13 cellular contexts compared by ENCODE assay signal in the genomic region with DNA sequence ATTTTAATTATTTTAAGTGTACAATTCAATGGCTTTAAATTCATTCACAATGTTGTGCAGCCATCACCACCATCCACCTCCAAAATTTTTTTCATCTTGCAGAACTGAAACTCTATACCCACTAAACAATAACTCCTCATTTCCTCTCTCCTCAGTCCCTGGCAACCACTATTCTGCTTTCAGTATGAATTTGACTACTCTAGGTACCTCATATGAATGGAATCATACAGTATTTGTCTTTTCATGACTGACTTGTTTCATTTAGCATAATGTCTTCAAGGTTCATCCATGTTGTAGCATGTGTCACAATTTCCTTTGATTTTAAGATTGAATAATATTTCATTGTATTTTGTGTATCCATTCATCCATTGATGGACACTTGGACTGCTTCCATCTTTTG. TPM values are rescaled to one million over a fixed set of nuclear protein-coding genes. Genes with fewer than 3 reads are reported as not detected.
DNase-seq lines count a peak whose midpoint lies in the region; ATAC-seq lines count a peak whose summit lies in the region.
"Had no signal": no experiment of that assay in that cellular context is flagged by ENCODE, and none has a peak within 500 bp of the region (broad histone marks: within the 10 kb centered on the region; RNA-seq: fewer than 3 reads in every experiment).

No MANE protein-coding gene starts in this region.

- H3K36me3 Mint-ChIP-seq in activated T-helper 17 cell treated with anti-CD3 and anti-CD28 coated beads, Interleukin-2, amount 50 U/mL, for 72 hours (ENCODE audit: low read depth), result no peaks in the 10 kb centered on the region

- H3K4me3 Mint-ChIP-seq in activated T-helper 17 cell treated with anti-CD3 and anti-CD28 coated beads, Interleukin-2, amount 50 U/mL, for 72 hours, result no peak overlapping the region
- H3K4me3 Mint-ChIP-seq: mesothelial cell of epicardium had no signal

- H3K4me1 Mint-ChIP-seq in activated T-helper 17 cell treated with anti-CD3 and anti-CD28 coated beads, Interleukin-2, amount 50 U/mL, for 72 hours, result no peaks in the 10 kb centered on the region
- H3K4me1 Mint-ChIP-seq: mesothelial cell of epicardium had no signal

- H3K9me3 Mint-ChIP-seq in activated T-helper 17 cell treated with anti-CD3 and anti-CD28 coated beads, Interleukin-2, amount 50 U/mL, for 72 hours, result no peaks in the 10 kb centered on the region

- DNase-seq in activated CD4-positive, CD25-positive, alpha-beta regulatory T cell treated with anti-CD3 and anti-CD28 coated beads, Interleukin-2, amount 50 U/mL, for 72 hours, result no peak
- no peak for DNase-seq in NCI-H1417 (lab: John Stamatoyannopoulos, UW)
- DNase-seq in NK-92 (lab: John Stamatoyannopoulos, UW; ENCODE audit: unreplicated experiment), result no peak
- DNase-seq in NCI-H1417 treated with DMSO at 0.1 percent for 48 hours (lab: John Stamatoyannopoulos, UW), result no peak
- DNase-seq: 8988T, activated gamma-delta T cell treated with Interleukin-2 at 50 U/mL for 16 hours, colonic mucosa had no signal

- H3K27me3 Mint-ChIP-seq in activated T-helper 17 cell treated with anti-CD3 and anti-CD28 coated beads, Interleukin-2, amount 50 U/mL, for 72 hours, result no peaks in the 10 kb centered on the region

- peak; percentile 44 to 80 for ATAC-seq in activated CD4-positive, CD25-positive, alpha-beta regulatory T cell treated with anti-CD3 and anti-CD28 coated beads, Interleukin-2, amount 50 U/mL, for 24 hours
- ATAC-seq in GM21576 (IDR thresholded peaks at IDR 0.05; ENCODE audit: unreplicated experiment), result peak; percentile 100
- peak; percentile 100 for ATAC-seq in HG03159 (IDR thresholded peaks at IDR 0.05; ENCODE audit: unreplicated experiment)
- ATAC-seq in activated T-helper 17 cell treated with anti-CD3 and anti-CD28 coated beads, Interleukin-2, amount 50 U/mL, for 72 hours (replicated peaks), result peak; percentile 96

- no peak overlapping the region for H3K27ac Mint-ChIP-seq in activated T-helper 17 cell treated with anti-CD3 and anti-CD28 coated beads, Interleukin-2, amount 50 U/mL, for 72 hours
- H3K27ac Mint-ChIP-seq: mesothelial cell of epicardium had no signal

RNA-seq across cellular contexts. Expression of a gene that starts 46.9 kb away (rescaled TPM):
- 10 to 100 TPM; 25.4 to 30.3 TPM for total RNA-seq in activated T-helper 17 cell treated with anti-CD3 and anti-CD28 coated beads, Interleukin-2, amount 50 U/mL, for 72 hours

RNA-seq across cellular contexts. Expression of a gene that starts 47.0 kb away (rescaled TPM):
- 10 to 100 TPM; 21.6 to 32.1 TPM for total RNA-seq in activated T-helper 17 cell treated with anti-CD3 and anti-CD28 coated beads, Interleukin-2, amount 50 U/mL, for 72 hours

RNA-seq across cellular contexts. Expression of a gene that starts 54.8 kb away (rescaled TPM):
- not detected for total RNA-seq in activated T-helper 17 cell treated with anti-CD3 and anti-CD28 coated beads, Interleukin-2, amount 50 U/mL, for 72 hours
- total RNA-seq: colonic mucosa; mesothelial cell of epicardium; T-helper 2 cell treated with Interferon-gamma antibody and Interleukin-4, amounts not matched to agents 100 ng/mL and 5 ng/mL, for 36 hours had no signal
